1 cellular context compared by ENCODE assay signal in the genomic region with DNA sequence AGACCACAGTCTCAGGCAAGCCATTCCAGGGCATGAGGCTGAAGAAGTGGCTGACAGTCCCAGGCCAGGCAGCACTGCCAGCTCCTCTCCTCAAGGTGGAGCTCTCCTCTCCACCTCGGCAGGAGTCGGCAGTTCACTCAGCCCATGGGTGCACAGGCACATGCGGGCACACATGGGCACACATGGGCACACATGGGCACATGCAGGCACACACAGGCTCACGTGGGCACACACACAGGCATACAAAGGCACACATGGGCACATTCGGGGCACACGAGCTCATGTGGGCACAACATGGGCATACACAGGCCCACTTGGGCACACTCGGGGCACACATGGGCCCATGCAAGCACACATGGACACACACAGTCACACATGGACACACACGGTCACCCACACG.
TF ChIP-seq lines count a peak whose summit lies in the region.

No MANE protein-coding gene starts in this region.

TF ChIP-seq in HepG2, 621 proteins besides CTCF, POLR2A, EP300 and RAD21 (continued from another document and continues in another):
- TF ChIP-seq RXRB (CRISPR knock-in tag; IDR thresholded peaks at IDR 0.05; ENCODE audit: borderline replicate concordance): no peak
- no peak for TF ChIP-seq IRF2 (CRISPR knock-in tag; IDR thresholded peaks at IDR 0.05)
- TF ChIP-seq, protein P1, sequence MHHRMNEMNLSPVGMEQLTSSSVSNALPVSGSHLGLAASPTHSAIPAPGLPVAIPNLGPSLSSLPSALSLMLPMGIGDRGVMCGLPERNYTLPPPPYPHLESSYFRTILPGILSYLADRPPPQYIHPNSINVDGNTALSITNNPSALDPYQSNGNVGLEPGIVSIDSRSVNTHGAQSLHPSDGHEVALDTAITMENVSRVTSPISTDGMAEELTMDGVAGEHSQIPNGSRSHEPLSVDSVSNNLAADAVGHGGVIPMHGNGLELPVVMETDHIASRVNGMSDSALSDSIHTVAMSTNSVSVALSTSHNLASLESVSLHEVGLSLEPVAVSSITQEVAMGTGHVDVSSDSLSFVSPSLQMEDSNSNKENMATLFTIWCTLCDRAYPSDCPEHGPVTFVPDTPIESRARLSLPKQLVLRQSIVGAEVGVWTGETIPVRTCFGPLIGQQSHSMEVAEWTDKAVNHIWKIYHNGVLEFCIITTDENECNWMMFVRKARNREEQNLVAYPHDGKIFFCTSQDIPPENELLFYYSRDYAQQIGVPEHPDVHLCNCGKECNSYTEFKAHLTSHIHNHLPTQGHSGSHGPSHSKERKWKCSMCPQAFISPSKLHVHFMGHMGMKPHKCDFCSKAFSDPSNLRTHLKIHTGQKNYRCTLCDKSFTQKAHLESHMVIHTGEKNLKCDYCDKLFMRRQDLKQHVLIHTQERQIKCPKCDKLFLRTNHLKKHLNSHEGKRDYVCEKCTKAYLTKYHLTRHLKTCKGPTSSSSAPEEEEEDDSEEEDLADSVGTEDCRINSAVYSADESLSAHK (CRISPR knock-in tag; IDR thresholded peaks at IDR 0.05; ENCODE audit: borderline replicate concordance): no peak
- TF ChIP-seq, protein P2, sequence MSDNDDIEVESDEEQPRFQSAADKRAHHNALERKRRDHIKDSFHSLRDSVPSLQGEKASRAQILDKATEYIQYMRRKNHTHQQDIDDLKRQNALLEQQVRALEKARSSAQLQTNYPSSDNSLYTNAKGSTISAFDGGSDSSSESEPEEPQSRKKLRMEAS (IDR thresholded peaks at IDR 0.05): peak; percentile 23; the same call in 1 of the 2 replicates
- TF ChIP-seq, protein P3, sequence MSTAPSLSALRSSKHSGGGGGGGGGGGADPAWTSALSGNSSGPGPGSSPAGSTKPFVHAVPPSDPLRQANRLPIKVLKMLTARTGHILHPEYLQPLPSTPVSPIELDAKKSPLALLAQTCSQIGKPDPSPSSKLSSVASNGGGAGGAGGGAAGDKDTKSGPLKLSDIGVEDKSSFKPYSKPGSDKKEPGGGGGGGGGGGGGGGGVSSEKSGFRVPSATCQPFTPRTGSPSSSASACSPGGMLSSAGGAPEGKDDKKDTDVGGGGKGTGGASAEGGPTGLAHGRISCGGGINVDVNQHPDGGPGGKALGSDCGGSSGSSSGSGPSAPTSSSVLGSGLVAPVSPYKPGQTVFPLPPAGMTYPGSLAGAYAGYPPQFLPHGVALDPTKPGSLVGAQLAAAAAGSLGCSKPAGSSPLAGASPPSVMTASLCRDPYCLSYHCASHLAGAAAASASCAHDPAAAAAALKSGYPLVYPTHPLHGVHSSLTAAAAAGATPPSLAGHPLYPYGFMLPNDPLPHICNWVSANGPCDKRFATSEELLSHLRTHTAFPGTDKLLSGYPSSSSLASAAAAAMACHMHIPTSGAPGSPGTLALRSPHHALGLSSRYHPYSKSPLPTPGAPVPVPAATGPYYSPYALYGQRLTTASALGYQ (CRISPR knock-in tag; IDR thresholded peaks at IDR 0.05): no peak
- TF ChIP-seq RELA (CRISPR knock-in tag; IDR thresholded peaks at IDR 0.05): no peak
- TF ChIP-seq TMF1 (CRISPR knock-in tag; IDR thresholded peaks at IDR 0.05; ENCODE audit: low read depth): no peak
- no peak for TF ChIP-seq ZNF737 (CRISPR knock-in tag; IDR thresholded peaks at IDR 0.05; ENCODE audit: borderline replicate concordance)
- no peak for TF ChIP-seq PTBP1 (IDR thresholded peaks at IDR 0.05; ENCODE audit: low read depth, low read length, poor library complexity, severe bottlenecking)
- TF ChIP-seq HHEX (CRISPR knock-in tag; IDR thresholded peaks at IDR 0.05): no peak
- TF ChIP-seq KLF6 (CRISPR knock-in tag; IDR thresholded peaks at IDR 0.05): no peak
- TF ChIP-seq, protein P4, sequence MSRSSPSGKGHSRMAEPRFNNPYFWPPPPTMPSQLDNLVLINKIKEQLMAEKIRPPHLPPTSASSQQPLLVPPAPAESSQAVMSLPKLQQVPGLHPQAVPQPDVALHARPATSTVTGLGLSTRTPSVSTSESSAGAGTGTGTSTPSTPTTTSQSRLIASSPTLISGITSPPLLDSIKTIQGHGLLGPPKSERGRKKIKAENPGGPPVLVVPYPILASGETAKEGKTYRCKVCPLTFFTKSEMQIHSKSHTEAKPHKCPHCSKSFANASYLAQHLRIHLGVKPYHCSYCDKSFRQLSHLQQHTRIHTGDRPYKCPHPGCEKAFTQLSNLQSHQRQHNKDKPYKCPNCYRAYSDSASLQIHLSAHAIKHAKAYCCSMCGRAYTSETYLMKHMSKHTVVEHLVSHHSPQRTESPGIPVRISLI (CRISPR knock-in tag; IDR thresholded peaks at IDR 0.05; ENCODE audit: borderline replicate concordance): no peak
- no peak for TF ChIP-seq BCL6 (CRISPR knock-in tag; IDR thresholded peaks at IDR 0.05)
- TF ChIP-seq, protein P5, sequence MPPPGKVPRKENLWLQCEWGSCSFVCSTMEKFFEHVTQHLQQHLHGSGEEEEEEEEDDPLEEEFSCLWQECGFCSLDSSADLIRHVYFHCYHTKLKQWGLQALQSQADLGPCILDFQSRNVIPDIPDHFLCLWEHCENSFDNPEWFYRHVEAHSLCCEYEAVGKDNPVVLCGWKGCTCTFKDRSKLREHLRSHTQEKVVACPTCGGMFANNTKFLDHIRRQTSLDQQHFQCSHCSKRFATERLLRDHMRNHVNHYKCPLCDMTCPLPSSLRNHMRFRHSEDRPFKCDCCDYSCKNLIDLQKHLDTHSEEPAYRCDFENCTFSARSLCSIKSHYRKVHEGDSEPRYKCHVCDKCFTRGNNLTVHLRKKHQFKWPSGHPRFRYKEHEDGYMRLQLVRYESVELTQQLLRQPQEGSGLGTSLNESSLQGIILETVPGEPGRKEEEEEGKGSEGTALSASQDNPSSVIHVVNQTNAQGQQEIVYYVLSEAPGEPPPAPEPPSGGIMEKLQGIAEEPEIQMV (CRISPR knock-in tag; IDR thresholded peaks at IDR 0.05; ENCODE audit: low read depth): no peak
- TF ChIP-seq ADNP (CRISPR knock-in tag; IDR thresholded peaks at IDR 0.05): no peak
- no peak for TF ChIP-seq CREB1 (IDR thresholded peaks at IDR 0.05)
- no peak for TF ChIP-seq CREB1 (CRISPR knock-in tag; IDR thresholded peaks at IDR 0.05)
- no peak for TF ChIP-seq CBX1 (IDR thresholded peaks at IDR 0.05; ENCODE audit: low read depth)
- TF ChIP-seq, protein P6, sequence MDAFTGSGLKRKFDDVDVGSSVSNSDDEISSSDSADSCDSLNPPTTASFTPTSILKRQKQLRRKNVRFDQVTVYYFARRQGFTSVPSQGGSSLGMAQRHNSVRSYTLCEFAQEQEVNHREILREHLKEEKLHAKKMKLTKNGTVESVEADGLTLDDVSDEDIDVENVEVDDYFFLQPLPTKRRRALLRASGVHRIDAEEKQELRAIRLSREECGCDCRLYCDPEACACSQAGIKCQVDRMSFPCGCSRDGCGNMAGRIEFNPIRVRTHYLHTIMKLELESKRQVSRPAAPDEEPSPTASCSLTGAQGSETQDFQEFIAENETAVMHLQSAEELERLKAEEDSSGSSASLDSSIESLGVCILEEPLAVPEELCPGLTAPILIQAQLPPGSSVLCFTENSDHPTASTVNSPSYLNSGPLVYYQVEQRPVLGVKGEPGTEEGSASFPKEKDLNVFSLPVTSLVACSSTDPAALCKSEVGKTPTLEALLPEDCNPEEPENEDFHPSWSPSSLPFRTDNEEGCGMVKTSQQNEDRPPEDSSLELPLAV (CRISPR knock-in tag; conservative IDR thresholded peaks at IDR 0.05; ENCODE audit: low read depth): no peak
- no peak for TF ChIP-seq SRSF1 (optimal IDR thresholded peaks at IDR 0.05; ENCODE audit: low read depth, low read length)
- TF ChIP-seq ZNF432 (CRISPR knock-in tag; IDR thresholded peaks at IDR 0.05; ENCODE audit: borderline replicate concordance): no peak
- TF ChIP-seq STAG1 (CRISPR knock-in tag; IDR thresholded peaks at IDR 0.05): peak; percentile 58
- TF ChIP-seq MTA1 (CRISPR knock-in tag; IDR thresholded peaks at IDR 0.05; ENCODE audit: borderline replicate concordance): no peak
- TF ChIP-seq ZNF724P (CRISPR knock-in tag; IDR thresholded peaks at IDR 0.05; ENCODE audit: borderline replicate concordance): no peak
- TF ChIP-seq, protein P7, sequence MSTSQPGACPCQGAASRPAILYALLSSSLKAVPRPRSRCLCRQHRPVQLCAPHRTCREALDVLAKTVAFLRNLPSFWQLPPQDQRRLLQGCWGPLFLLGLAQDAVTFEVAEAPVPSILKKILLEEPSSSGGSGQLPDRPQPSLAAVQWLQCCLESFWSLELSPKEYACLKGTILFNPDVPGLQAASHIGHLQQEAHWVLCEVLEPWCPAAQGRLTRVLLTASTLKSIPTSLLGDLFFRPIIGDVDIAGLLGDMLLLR (CRISPR knock-in tag; IDR thresholded peaks at IDR 0.05): peak; percentile 57; the same call in 1 of the 2 replicates
- no peak for TF ChIP-seq HMGA1 (CRISPR knock-in tag; conservative IDR thresholded peaks at IDR 0.05)
- no peak for TF ChIP-seq ZFP36L2 (CRISPR knock-in tag; IDR thresholded peaks at IDR 0.05)
- no peak for TF ChIP-seq ZNF619 (CRISPR knock-in tag; IDR thresholded peaks at IDR 0.05)
- TF ChIP-seq, protein P8, sequence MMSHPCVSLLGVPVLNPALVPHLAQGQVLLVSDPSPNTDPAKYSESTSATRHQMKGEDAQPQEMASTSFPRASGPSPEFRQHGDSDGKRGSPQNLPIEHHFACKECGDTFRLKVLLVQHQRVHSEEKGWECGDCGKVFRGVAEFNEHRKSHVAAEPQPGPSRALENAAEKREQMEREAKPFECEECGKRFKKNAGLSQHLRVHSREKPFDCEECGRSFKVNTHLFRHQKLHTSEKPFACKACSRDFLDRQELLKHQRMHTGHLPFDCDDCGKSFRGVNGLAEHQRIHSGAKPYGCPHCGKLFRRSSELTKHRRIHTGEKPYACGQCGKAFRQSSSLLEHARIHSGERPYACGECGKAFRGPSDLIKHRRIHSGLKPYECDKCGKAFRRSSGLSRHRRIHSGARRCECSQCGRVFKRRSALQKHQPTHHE (CRISPR knock-in tag; IDR thresholded peaks at IDR 0.05; ENCODE audit: borderline replicate concordance): no peak
- TF ChIP-seq SMC3 (IDR thresholded peaks at IDR 0.05; ENCODE audit: low read length): 0 out of 2 replicates have a peak, but pooled peaks have one; percentile 31
- 0 out of 2 replicates have a peak, but pooled peaks have one; percentile 28 for TF ChIP-seq KDM3A (CRISPR knock-in tag; IDR thresholded peaks at IDR 0.05; ENCODE audit: low read depth)
- TF ChIP-seq, protein P9, sequence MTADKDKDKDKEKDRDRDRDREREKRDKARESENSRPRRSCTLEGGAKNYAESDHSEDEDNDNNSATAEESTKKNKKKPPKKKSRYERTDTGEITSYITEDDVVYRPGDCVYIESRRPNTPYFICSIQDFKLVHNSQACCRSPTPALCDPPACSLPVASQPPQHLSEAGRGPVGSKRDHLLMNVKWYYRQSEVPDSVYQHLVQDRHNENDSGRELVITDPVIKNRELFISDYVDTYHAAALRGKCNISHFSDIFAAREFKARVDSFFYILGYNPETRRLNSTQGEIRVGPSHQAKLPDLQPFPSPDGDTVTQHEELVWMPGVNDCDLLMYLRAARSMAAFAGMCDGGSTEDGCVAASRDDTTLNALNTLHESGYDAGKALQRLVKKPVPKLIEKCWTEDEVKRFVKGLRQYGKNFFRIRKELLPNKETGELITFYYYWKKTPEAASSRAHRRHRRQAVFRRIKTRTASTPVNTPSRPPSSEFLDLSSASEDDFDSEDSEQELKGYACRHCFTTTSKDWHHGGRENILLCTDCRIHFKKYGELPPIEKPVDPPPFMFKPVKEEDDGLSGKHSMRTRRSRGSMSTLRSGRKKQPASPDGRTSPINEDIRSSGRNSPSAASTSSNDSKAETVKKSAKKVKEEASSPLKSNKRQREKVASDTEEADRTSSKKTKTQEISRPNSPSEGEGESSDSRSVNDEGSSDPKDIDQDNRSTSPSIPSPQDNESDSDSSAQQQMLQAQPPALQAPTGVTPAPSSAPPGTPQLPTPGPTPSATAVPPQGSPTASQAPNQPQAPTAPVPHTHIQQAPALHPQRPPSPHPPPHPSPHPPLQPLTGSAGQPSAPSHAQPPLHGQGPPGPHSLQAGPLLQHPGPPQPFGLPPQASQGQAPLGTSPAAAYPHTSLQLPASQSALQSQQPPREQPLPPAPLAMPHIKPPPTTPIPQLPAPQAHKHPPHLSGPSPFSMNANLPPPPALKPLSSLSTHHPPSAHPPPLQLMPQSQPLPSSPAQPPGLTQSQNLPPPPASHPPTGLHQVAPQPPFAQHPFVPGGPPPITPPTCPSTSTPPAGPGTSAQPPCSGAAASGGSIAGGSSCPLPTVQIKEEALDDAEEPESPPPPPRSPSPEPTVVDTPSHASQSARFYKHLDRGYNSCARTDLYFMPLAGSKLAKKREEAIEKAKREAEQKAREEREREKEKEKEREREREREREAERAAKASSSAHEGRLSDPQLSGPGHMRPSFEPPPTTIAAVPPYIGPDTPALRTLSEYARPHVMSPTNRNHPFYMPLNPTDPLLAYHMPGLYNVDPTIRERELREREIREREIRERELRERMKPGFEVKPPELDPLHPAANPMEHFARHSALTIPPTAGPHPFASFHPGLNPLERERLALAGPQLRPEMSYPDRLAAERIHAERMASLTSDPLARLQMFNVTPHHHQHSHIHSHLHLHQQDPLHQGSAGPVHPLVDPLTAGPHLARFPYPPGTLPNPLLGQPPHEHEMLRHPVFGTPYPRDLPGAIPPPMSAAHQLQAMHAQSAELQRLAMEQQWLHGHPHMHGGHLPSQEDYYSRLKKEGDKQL (CRISPR knock-in tag; IDR thresholded peaks at IDR 0.05; ENCODE audit: low read depth): no peak
- TF ChIP-seq SRSF4 (IDR thresholded peaks at IDR 0.05; ENCODE audit: low read depth, low read length, poor library complexity, severe bottlenecking): no peak
